Comparison of ENCODE assay signal across 2 cellular contexts in genomic region chr12:80596509-80596908, GRCh38.
TF ChIP-seq lines count a peak whose summit lies in the region.

No MANE protein-coding gene starts in this region.

TF ChIP-seq in HepG2, 621 proteins besides CTCF, POLR2A, EP300 and RAD21 (continued from another document):
- TF ChIP-seq ZXDC (CRISPR knock-in tag; IDR thresholded peaks at IDR 0.05) (no peak), PPARG (CRISPR knock-in tag; conservative IDR thresholded peaks at IDR 0.05) (no peak), MAFK (conservative IDR thresholded peaks at IDR 0.05 in 1 of 2, IDR thresholded peaks at IDR 0.05 in 1 of 2; ENCODE audit: low read length in 2 of 2) (peak; percentile 18 to 67; a peak in 2 of 4 replicates), BATF2 (CRISPR knock-in tag; IDR thresholded peaks at IDR 0.05) (no peak), MAFF (IDR thresholded peaks at IDR 0.05; ENCODE audit: low read depth, low read length) (peak; percentile 44; the same call in 1 of the 2 replicates)

TF ChIP-seq in IMR-90, 13 proteins besides CTCF, POLR2A, EP300 and RAD21 (continued from another document):
- TF ChIP-seq MAZ (IDR thresholded peaks at IDR 0.05; ENCODE audit: borderline replicate concordance, low read depth, low read length) (no peak), SMC3 (IDR thresholded peaks at IDR 0.05; ENCODE audit: low read depth, low read length) (no peak), RCOR1 (IDR thresholded peaks at IDR 0.05; ENCODE audit: insufficient replicate concordance, low read length) (no peak), MXI1 (IDR thresholded peaks at IDR 0.05; ENCODE audit: borderline replicate concordance, low read depth, low read length) (no peak), USF2 (IDR thresholded peaks at IDR 0.05; ENCODE audit: low read depth, low read length) (no peak), MAFK (IDR thresholded peaks at IDR 0.05; ENCODE audit: low read depth, low read length) (peak; percentile 71)
